Comparison of ENCODE assay signal across 1 cellular context in genomic region chr20:53302695-53303094, GRCh38.
TF ChIP-seq lines count a peak whose summit lies in the region.

No MANE protein-coding gene starts in this region.

TF ChIP-seq in K562, 482 proteins besides CTCF, POLR2A, EP300 and RAD21 (continued from another document):
- TF ChIP-seq RNF2 (IDR thresholded peaks at IDR 0.05) (no peak), NFIX (CRISPR knock-in tag; IDR thresholded peaks at IDR 0.05; ENCODE audit: low read depth) (no peak), ZBTB11 (CRISPR knock-in tag; IDR thresholded peaks at IDR 0.05) (no peak), ZSCAN32 (CRISPR knock-in tag; IDR thresholded peaks at IDR 0.05) (no peak), NRF1 (conservative IDR thresholded peaks at IDR 0.05 in 1 of 2, IDR thresholded peaks at IDR 0.05 in 1 of 2) (no peak), POLR2B (IDR thresholded peaks at IDR 0.05; ENCODE audit: low read depth, partially characterized antibody) (no peak), ZBTB7A (IDR thresholded peaks at IDR 0.05; ENCODE audit: borderline replicate concordance, control insufficient read depth, low read depth, low read length) (no peak), PHF8 (IDR thresholded peaks at IDR 0.05; ENCODE audit: borderline replicate concordance, low read length) (no peak), RCOR1 (IDR thresholded peaks at IDR 0.05; ENCODE audit: borderline replicate concordance in 1 of 2, low read depth in 2 of 2, low read length in 2 of 2) (no peak), TEAD4 (IDR thresholded peaks at IDR 0.05; ENCODE audit: low read length) (peak; percentile 45; the same call in 1 of the 2 replicates), TEAD4 (CRISPR knock-in tag; IDR thresholded peaks at IDR 0.05; ENCODE audit: borderline replicate concordance) (no peak), TAL1 (IDR thresholded peaks at IDR 0.05) (peak; percentile 9; the same call in 1 of the 2 replicates), NFXL1 (CRISPR knock-in tag; IDR thresholded peaks at IDR 0.05) (no peak), FOXO4 (CRISPR knock-in tag; IDR thresholded peaks at IDR 0.05) (no peak), FOXK2 (conservative IDR thresholded peaks at IDR 0.05 in 1 of 2, IDR thresholded peaks at IDR 0.05 in 1 of 2; ENCODE audit: low read depth in 2 of 2) (no peak), ZBTB2 (IDR thresholded peaks at IDR 0.05) (no peak), BMI1 (IDR thresholded peaks at IDR 0.05; ENCODE audit: low read length) (no peak)
